Comparison of ENCODE assay signal across 18 cellular contexts in the genomic region with DNA sequence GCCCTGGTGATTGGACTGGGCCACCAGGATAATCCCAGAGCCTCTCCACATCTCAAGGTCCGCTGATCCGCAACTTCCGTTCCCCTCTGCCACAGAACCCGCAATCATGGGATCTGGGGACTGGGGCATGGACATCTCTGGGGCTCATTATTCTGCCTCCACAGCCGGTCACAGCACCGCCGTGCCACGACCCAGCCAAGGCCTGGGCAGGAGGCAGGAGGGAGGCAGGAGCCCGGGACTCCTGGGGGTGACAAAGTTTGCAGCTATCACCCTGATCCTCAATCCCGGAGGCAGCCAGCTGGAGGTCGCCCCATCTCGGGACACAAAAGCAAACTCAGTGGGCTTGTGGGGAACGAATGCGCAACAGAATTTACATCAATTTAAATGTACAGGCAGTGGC. TPM values are rescaled to one million over a fixed set of nuclear protein-coding genes. Genes with fewer than 3 reads are reported as not detected.
DNase-seq lines count a peak whose midpoint lies in the region; ATAC-seq and TF ChIP-seq lines count a peak whose summit lies in the region.
"Had no signal": no experiment of that assay in that cellular context is flagged by ENCODE, and none has a peak within 500 bp of the region (broad histone marks: within the 10 kb centered on the region; RNA-seq: fewer than 3 reads in every experiment).

No MANE protein-coding gene starts in this region.

- H3K4me2 ChIP-seq in H9 (ENCODE audit: insufficient read depth, insufficient read length, low read length) = no peak overlapping the region
- H3K4me2 ChIP-seq: A549 had no signal

- DNase-seq in H9 = no peak
- DNase-seq in NT2/D1 (ENCODE audit: low read depth, low spot score) = no peak
- DNase-seq in nephron progenitor cell = no peak
- no peak for DNase-seq in AG08396 (ENCODE audit: low spot score)
- DNase-seq: 8988T; ACHN; C1 segment of cervical spinal cord; Calu3; CD4-positive, alpha-beta memory T cell; COR-L47; DMS53; DMS79 treated with DMSO at 0.1 percent for 48 hours; GF-D8; GOT3; HCEC 1CT had no signal

- no peak overlapping the region for H2AFZ ChIP-seq in H9 (ENCODE audit: low read length)

- H3K27me3 Mint-ChIP-seq in H9 (ENCODE audit: low read depth) = no peaks in the 10 kb centered on the region
- H3K27me3 Mint-ChIP-seq in nephron progenitor cell (ENCODE audit: low read depth, poor library complexity) = peaks cover 3% of the 10 kb centered on the region
- H3K27me3 Mint-ChIP-seq: CD4-positive, alpha-beta memory T cell had no signal

- H3K18ac ChIP-seq in H9 (ENCODE audit: insufficient read length, low read depth, low read length) = no peak overlapping the region

- ATAC-seq in GM18861 (IDR thresholded peaks at IDR 0.05; ENCODE audit: unreplicated experiment) (no peak), GM19455 (IDR thresholded peaks at IDR 0.05; ENCODE audit: unreplicated experiment) (no peak)

- H4K5ac ChIP-seq in H9 (ENCODE audit: insufficient read length, low read depth, low read length) = no peak overlapping the region

- no CpG with 5 or more reads among the region's 14 CpGs for WGBS in H9 (ENCODE audit: extremely low coverage, insufficient read length, low lambda C conversion rate)

- H2BK120ac ChIP-seq in H9 (ENCODE audit: low read depth, low read length, poor library complexity, severe bottlenecking) = no peak overlapping the region

- no peak overlapping the region for H3K4me3 ChIP-seq in NT2/D1 (ENCODE audit: insufficient read length, low read depth)
- H3K4me3 ChIP-seq: A549 had no signal

- no peak overlapping the region for H2BK15ac ChIP-seq in H9 (ENCODE audit: low read depth, low read length)

- no peak overlapping the region for H2BK12ac ChIP-seq in H9 (ENCODE audit: insufficient read length, low read depth, low read length)

- H3T11ph ChIP-seq in H9 (ENCODE audit: low read length) = no peak overlapping the region

- no peak overlapping the region for H2BK5ac ChIP-seq in H9 (ENCODE audit: insufficient read length, low read length)

- no peaks in the 10 kb centered on the region for H3K9me3 Mint-ChIP-seq in H9
- no peaks in the 10 kb centered on the region for H3K9me3 Mint-ChIP-seq in nephron progenitor cell
- H3K9me3 Mint-ChIP-seq: CD4-positive, alpha-beta memory T cell had no signal

- no peak overlapping the region for H3K4ac ChIP-seq in H9 (ENCODE audit: low read depth, low read length)

- H4K91ac ChIP-seq in H9 (ENCODE audit: insufficient read length, low read depth, low read length) = no peak overlapping the region

- no peaks in the 10 kb centered on the region for H3K79me1 ChIP-seq in H9 (ENCODE audit: insufficient read depth, low read depth, low read length, poor library complexity, severe bottlenecking)

- H2AK5ac ChIP-seq in H9 (ENCODE audit: insufficient read length, low read length) = no peak overlapping the region

- 0 out of 4 replicates have a peak, but pooled peaks cover 0 to 7% of the 10 kb centered on the region in 2 experiments for H3K4me1 Mint-ChIP-seq in H9
- H3K4me1 Mint-ChIP-seq in nephron progenitor cell = peaks cover 22% of the 10 kb centered on the region

- no peak overlapping the region; the same call in 1 of the 2 replicates for H3K14ac ChIP-seq in H9 (ENCODE audit: insufficient read depth, low read length)

- no peaks in the 10 kb centered on the region for H3K79me2 ChIP-seq in H9 (ENCODE audit: insufficient read depth, low read length)

- no peak overlapping the region for H3K27ac ChIP-seq in H9 (ENCODE audit: insufficient read length, low read depth, low read length)
- H3K27ac ChIP-seq: A549 had no signal

- TF ChIP-seq CTCF in H9 (conservative IDR thresholded peaks at IDR 0.05) (no peak), nephron progenitor cell (IDR thresholded peaks at IDR 0.05) (no peak)

- H3K4me1 ChIP-seq in H9 (ENCODE audit: insufficient read depth, low read length) (no peaks in the 10 kb centered on the region), NT2/D1 (ENCODE audit: insufficient read depth, insufficient read length) (no peaks in the 10 kb centered on the region)
- H3K4me1 ChIP-seq: A549 had no signal

- no peak overlapping the region for H3K56ac ChIP-seq in H9 (ENCODE audit: insufficient read length, low read depth, low read length)

- H4K20me1 ChIP-seq in H9 (ENCODE audit: control insufficient read depth, insufficient read depth, insufficient read length) = no peaks in the 10 kb centered on the region

- no peak overlapping the region for H3K23ac ChIP-seq in H9 (ENCODE audit: insufficient read length, low read depth, low read length)

- H3K4me3 Mint-ChIP-seq in H9 = peak overlapping the region in 1 of 2 experiments; percentile 14; a peak in 1 of 5 replicates
- H3K4me3 Mint-ChIP-seq in nephron progenitor cell = no peak overlapping the region
- H3K4me3 Mint-ChIP-seq: CD4-positive, alpha-beta memory T cell had no signal

- H3K27me3 ChIP-seq in H9 (ENCODE audit: insufficient read depth, low read length) (no peaks in the 10 kb centered on the region), NT2/D1 (ENCODE audit: insufficient read depth, insufficient read length) (no peaks in the 10 kb centered on the region)

- H3K23me2 ChIP-seq in H9 (ENCODE audit: insufficient read length, low read depth, low read length, poor library complexity, severe bottlenecking) = no peaks in the 10 kb centered on the region

- H3K36me3 Mint-ChIP-seq in H9 (ENCODE audit: insufficient read depth in 1 of 3, low read depth in 3 of 3) (peaks cover 0 to 2% (median 0%) of the 10 kb centered on the region in 3 experiments; a peak in 3 of 7 replicates), nephron progenitor cell (ENCODE audit: low read depth) (peaks cover 10% of the 10 kb centered on the region)

- H3K9ac ChIP-seq in H9 (ENCODE audit: extremely low read depth, insufficient read length, low read length) (no peak overlapping the region), NT2/D1 (ENCODE audit: insufficient read length, low read depth) (peak overlapping the region; percentile 12)

- H3K27ac Mint-ChIP-seq in H9 (peak overlapping the region; percentile 14 to 74 (median 41); a peak in 4 of 7 replicates), nephron progenitor cell (peak overlapping the region; percentile 95)
- H3K27ac Mint-ChIP-seq: CD4-positive, alpha-beta memory T cell had no signal

- no peak overlapping the region for H2BK20ac ChIP-seq in H9 (ENCODE audit: low read depth, low read length, poor library complexity, severe bottlenecking)

- H3K9me3 ChIP-seq in H9 (ENCODE audit: control insufficient read depth, low read depth, low read length) (no peaks in the 10 kb centered on the region), NT2/D1 (ENCODE audit: insufficient read depth, low read length) (no peaks in the 10 kb centered on the region)
- H3K9me3 ChIP-seq: A549 had no signal

- H3K36me3 ChIP-seq in NT2/D1 (ENCODE audit: insufficient read depth, insufficient read length, low read length) = no peaks in the 10 kb centered on the region

- H4K8ac ChIP-seq in H9 (replicated peaks; ENCODE audit: insufficient read length, low read depth, low read length) = no peak overlapping the region

RNA-seq across cellular contexts. Expression of a gene that starts 42.9 kb away (rescaled TPM):
- total RNA-seq in H9 (2021) = 21.2 and 21.6 TPM in 2 replicates

RNA-seq across cellular contexts. Expression of a gene that starts 47.1 kb away (rescaled TPM):
- 22.2 and 22.6 TPM in 2 replicates for total RNA-seq in H9 (2021)
